In genomic region chr11:70317576-70318305, GRCh38 we compare ENCODE assay signal across 19 cellular contexts.
"Had no signal": no experiment of that assay in that cellular context is flagged by ENCODE, and none has a peak within 500 bp of the region (broad histone marks: within the 10 kb centered on the region; RNA-seq: fewer than 3 reads in every experiment).

No MANE protein-coding gene starts in this region.

- H3K27me3 ChIP-seq: colonic mucosa had no signal

- H3K4me3 ChIP-seq: colonic mucosa had no signal

- H3K9me3 ChIP-seq: colonic mucosa had no signal

- ATAC-seq: activated naive CD8-positive, alpha-beta T cell treated with anti-CD3 and anti-CD28 coated beads, Interleukin-2, amount 50 U/mL, for 24 hours; left colon had no signal

- H3K27ac ChIP-seq: colonic mucosa, epithelial cell of prostate had no signal

- H3K36me3 ChIP-seq: colonic mucosa had no signal

- DNase-seq: activated CD4-positive, alpha-beta T cell treated with anti-CD3 and anti-CD28 coated beads, Interleukin-2, amount 10 ng/mL, durations not matched to agents 24 days and 14 days; activated CD8-positive, alpha-beta memory T cell treated with anti-CD3 and anti-CD28 coated beads, Interleukin-2, amount 50 U/mL, for 4 hours; activated effector memory CD4-positive, alpha-beta T cell treated with Interleukin-2 at 50 U/mL for 16 hours; activated naive CD4-positive, alpha-beta T cell treated with anti-CD3 and anti-CD28 coated beads, Interleukin-2, amount 10 ng/mL, durations not matched to agents 7 days and 5 days; activated naive CD8-positive, alpha-beta T cell treated with anti-CD3 and anti-CD28 coated beads, Interleukin-2, amount 50 U/mL, for 24 hours; activated T-cell treated with anti-CD3 and anti-CD28 coated beads, Interleukin-2, amount 50 U/mL, for 48 hours; anterior cingulate cortex; colonic mucosa; endodermal cell; foreskin fibroblast; hippocampal formation; left colon; nephron progenitor cell; stimulated activated CD4-positive, alpha-beta T cell treated with anti-CD3 and anti-CD28 coated beads, Interleukin-12 subunit alpha, Interleukin-12 subunit beta, amount 100 ng/mL, for 4 hours; stimulated activated CD4-positive, alpha-beta T cell treated with anti-CD3 and anti-CD28 coated beads, Interleukin-1b, Interleukin-23, amount 100 ng/mL, for 48 hours; stimulated activated CD8-positive, alpha-beta memory T cell treated with anti-CD3 and anti-CD28 coated beads, Interleukin-4, amount 100 ng/mL, for 48 hours; stimulated activated naive CD4-positive, alpha-beta T cell; T1000 had no signal

- H3K4me1 ChIP-seq: colonic mucosa had no signal
